ENCODE assay signal across 36 cellular contexts in the genomic region with DNA sequence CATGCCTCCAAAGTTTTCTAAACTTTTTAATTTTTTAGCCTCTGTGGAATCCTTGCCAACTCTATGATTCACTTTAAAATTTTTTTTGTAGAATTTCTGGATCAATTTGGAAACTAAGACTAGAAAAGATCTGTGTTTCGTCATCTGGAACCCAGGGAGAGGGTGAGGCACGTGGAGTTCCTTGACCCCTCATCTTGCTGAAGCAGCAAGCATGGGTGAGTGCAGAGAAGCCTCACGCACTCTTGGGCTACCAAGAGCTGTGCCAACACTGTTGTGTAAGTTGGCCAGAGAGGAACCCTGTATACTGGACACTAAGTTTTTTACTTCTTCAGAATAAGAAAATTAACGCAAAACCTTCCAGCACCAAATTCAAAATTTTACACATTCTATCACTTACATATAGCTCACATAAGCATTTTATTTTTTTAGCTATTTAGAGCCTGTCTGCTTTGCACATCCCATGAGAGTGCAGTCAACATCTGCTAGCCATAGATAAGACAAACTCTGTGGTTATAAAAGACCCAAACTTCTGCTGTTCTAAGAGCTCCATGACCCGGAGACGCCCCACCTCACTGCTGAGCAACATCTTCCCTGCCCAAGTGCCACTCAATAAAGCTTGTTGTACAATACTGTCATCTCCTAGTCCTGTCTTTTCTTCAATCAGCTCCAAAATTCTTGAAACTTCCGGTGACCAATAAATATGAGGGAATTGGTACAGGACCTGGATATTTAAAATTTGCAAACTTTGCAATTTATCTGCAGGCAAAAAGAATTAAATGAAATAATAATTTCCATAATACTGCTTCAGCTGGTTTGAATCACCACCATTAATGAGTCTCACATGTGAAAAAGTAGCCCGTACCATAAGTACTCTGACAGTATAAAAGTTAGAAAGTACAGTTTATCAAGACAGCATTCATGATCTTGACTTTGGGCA.
A peak's percentile ranks its signal among the peaks of the same experiment; 100 is the strongest.
DNase-seq lines count a peak whose midpoint lies in the region; ATAC-seq, FAIRE-seq and TF ChIP-seq lines count a peak whose summit lies in the region.
"Had no signal": no experiment of that assay in that cellular context is flagged by ENCODE, and none has a peak within 500 bp of the region (broad histone marks: within the 10 kb centered on the region; RNA-seq: fewer than 3 reads in every experiment).

No MANE protein-coding gene starts in this region.

- H3K79me2 ChIP-seq in GM23248 (ENCODE audit: insufficient read depth) = no peaks in the 10 kb centered on the region

- H3F3A ChIP-seq in GM23248 (ENCODE audit: insufficient read depth) = peaks cover 14% of the 10 kb centered on the region

- DNase-seq in A549 (ENCODE audit: low read depth in 1 of 2, low spot score in 1 of 2) = no peak
- peak; percentile 65 for DNase-seq in GM23248
- peak in 3 of 4 donors; percentile 16 to 27 (median 18) for DNase-seq in body of pancreas
- DNase-seq in lower leg skin (ENCODE audit: low spot score in 2 of 2) = peak; percentile 58 to 88
- no peak for DNase-seq in activated naive CD8-positive, alpha-beta T cell treated with anti-CD3 and anti-CD28 coated beads for 36 hours
- no peak for DNase-seq in posterior vena cava (ENCODE audit: low spot score)
- DNase-seq: activated CD4-positive, alpha-beta T cell treated with anti-CD3 and anti-CD28 coated beads, Interleukin-2, amount 10 ng/mL, durations not matched to agents 7 days and 5 days; activated effector memory CD4-positive, alpha-beta T cell treated with anti-CD3 and anti-CD28 coated beads, Interleukin-2, amount 50 U/mL, for 16 hours; activated naive CD8-positive, alpha-beta T cell treated with anti-CD3 and anti-CD28 coated beads, Interleukin-2, amount 50 U/mL, for 24 hours; activated T-cell treated with anti-CD3 and anti-CD28 coated beads, Interleukin-2, amount 50 U/mL, for 24 hours; central memory CD4-positive, alpha-beta T cell; cortex of kidney; DMS153; effector memory CD4-positive, alpha-beta T cell; H9; hypothalamus; immature natural killer cell; mesendoderm; MV-4-11; NCI-H1436 treated with DMSO at 0.1 percent for 48 hours; NCI-H2107; NCI-H446; NCI-H748 treated with DMSO at 0.1 percent for 48 hours; pancreas; stimulated activated CD4-positive, alpha-beta T cell treated with anti-CD3 and anti-CD28 coated beads, Interleukin-1b, Interleukin-23, amount 100 ng/mL, for 48 hours; stimulated activated naive CD4-positive, alpha-beta T cell treated with Interleukin-2 at 50 U/mL for 16 hours; T1000 had no signal

- FAIRE-seq in A549 (lab: Jason Lieb, UNC) = no peak
- FAIRE-seq: frontal cortex, GM12878, pancreas, urothelium cell line had no signal

- CTCF ChIA-PET in A549 (lab: Yijun Ruan, JAX) = no interaction called here

- in situ Hi-C loops in GM23248 (cut with MboI) = no loop called here

- H3K4me2 ChIP-seq in A549 (no peak overlapping the region), GM23248 (ENCODE audit: unreplicated experiment) (no peak overlapping the region)
- H3K4me2 ChIP-seq: BLaER1 had no signal

- H3K9me3 ChIP-seq in A549 (no peaks in the 10 kb centered on the region), GM23248 (ENCODE audit: low read depth) (no peaks in the 10 kb centered on the region), body of pancreas (no peaks in the 10 kb centered on the region)
- H3K9me3 ChIP-seq: BLaER1, pancreas, SJSA1 had no signal

- no peaks in the 10 kb centered on the region for H3K4me1 ChIP-seq in A549
- peaks cover 14% of the 10 kb centered on the region for H3K4me1 ChIP-seq in GM23248 (ENCODE audit: insufficient read depth)
- H3K4me1 ChIP-seq in body of pancreas = peaks cover 3% of the 10 kb centered on the region
- H3K4me1 ChIP-seq: BLaER1, pancreas had no signal

- H3K4me1 Mint-ChIP-seq in activated naive CD8-positive, alpha-beta T cell treated with anti-CD3 and anti-CD28 coated beads for 36 hours = no peaks in the 10 kb centered on the region
- H3K4me1 Mint-ChIP-seq: activated CD4-positive, alpha-beta T cell treated with anti-CD3 and anti-CD28 coated beads, Interleukin-2, amount 10 ng/mL, durations not matched to agents 7 days and 5 days; activated naive CD8-positive, alpha-beta T cell treated with anti-CD3 and anti-CD28 coated beads, Interleukin-2, amount 50 U/mL, for 24 hours; immature natural killer cell had no signal

- no peak overlapping the region for H2AFZ ChIP-seq in GM23248

- H3K36me3 ChIP-seq in GM23248 (ENCODE audit: low read depth) (no peaks in the 10 kb centered on the region), body of pancreas (replicated peaks in 1 of 2; ENCODE audit: insufficient read depth in 1 of 2, low read depth in 2 of 2) (no peaks in the 10 kb centered on the region)
- H3K36me3 ChIP-seq: BLaER1, pancreas, SJSA1 had no signal

- no peak overlapping the region for H3K27ac ChIP-seq in A549
- no peak overlapping the region for H3K27ac ChIP-seq in GM23248
- no peak overlapping the region for H3K27ac ChIP-seq in body of pancreas
- H3K27ac ChIP-seq: BLaER1, pancreas, SJSA1 had no signal

- TF ChIP-seq RAD21 in A549 (conservative IDR thresholded peaks at IDR 0.05 in 1 of 2, IDR thresholded peaks at IDR 0.05 in 1 of 2) = no peak

- H3K4me3 ChIP-seq in A549 (no peak overlapping the region), GM23248 (no peak overlapping the region), body of pancreas (no peak overlapping the region), lower leg skin (ENCODE audit: low read depth, poor library complexity, severe bottlenecking) (no peak overlapping the region)
- H3K4me3 ChIP-seq: BLaER1, GM12878, pancreas, SJSA1 had no signal

- no peak overlapping the region for H3K27ac Mint-ChIP-seq in activated naive CD8-positive, alpha-beta T cell treated with anti-CD3 and anti-CD28 coated beads for 36 hours
- H3K27ac Mint-ChIP-seq: activated CD4-positive, alpha-beta T cell treated with anti-CD3 and anti-CD28 coated beads, Interleukin-2, amount 10 ng/mL, durations not matched to agents 7 days and 5 days; activated naive CD8-positive, alpha-beta T cell treated with anti-CD3 and anti-CD28 coated beads, Interleukin-2, amount 50 U/mL, for 24 hours; activated T-cell treated with anti-CD3 and anti-CD28 coated beads, Interleukin-2, amount 50 U/mL, for 24 hours; H9; immature natural killer cell; WTC11 had no signal

- no peak overlapping the region for H3K4me3 Mint-ChIP-seq in activated naive CD8-positive, alpha-beta T cell treated with anti-CD3 and anti-CD28 coated beads for 36 hours
- H3K4me3 Mint-ChIP-seq: activated CD4-positive, alpha-beta T cell treated with anti-CD3 and anti-CD28 coated beads, Interleukin-2, amount 10 ng/mL, durations not matched to agents 7 days and 5 days; activated naive CD8-positive, alpha-beta T cell treated with anti-CD3 and anti-CD28 coated beads, Interleukin-2, amount 50 U/mL, for 24 hours; activated T-cell treated with anti-CD3 and anti-CD28 coated beads, Interleukin-2, amount 50 U/mL, for 24 hours; H9; immature natural killer cell; neural crest cell; WTC11 had no signal

- no peaks in the 10 kb centered on the region for H3K36me3 Mint-ChIP-seq in activated naive CD8-positive, alpha-beta T cell treated with anti-CD3 and anti-CD28 coated beads for 36 hours
- H3K36me3 Mint-ChIP-seq: immature natural killer cell, WTC11 had no signal

- no peaks in the 10 kb centered on the region for H4K20me1 ChIP-seq in GM23248 (ENCODE audit: insufficient read depth)
- H4K20me1 ChIP-seq: BLaER1 had no signal

- H3K27me3 ChIP-seq in GM23248 (replicated peaks; ENCODE audit: insufficient read depth) (no peaks in the 10 kb centered on the region), body of pancreas (no peaks in the 10 kb centered on the region)
- H3K27me3 ChIP-seq: BLaER1, pancreas, SJSA1 had no signal

- TF ChIP-seq POLR2A in A549 (IDR thresholded peaks at IDR 0.05; ENCODE audit: low read length) (no peak), body of pancreas (IDR thresholded peaks at IDR 0.05) (no peak), lower leg skin (IDR thresholded peaks at IDR 0.05) (no peak)

- H3K27me3 Mint-ChIP-seq in activated naive CD8-positive, alpha-beta T cell treated with anti-CD3 and anti-CD28 coated beads for 36 hours = no peaks in the 10 kb centered on the region
- H3K27me3 Mint-ChIP-seq: activated CD4-positive, alpha-beta T cell treated with anti-CD3 and anti-CD28 coated beads, Interleukin-2, amount 10 ng/mL, durations not matched to agents 7 days and 5 days; activated naive CD8-positive, alpha-beta T cell treated with anti-CD3 and anti-CD28 coated beads, Interleukin-2, amount 50 U/mL, for 24 hours; activated T-cell treated with anti-CD3 and anti-CD28 coated beads, Interleukin-2, amount 50 U/mL, for 24 hours had no signal

- no peak for TF ChIP-seq CTCF in A549 (IDR thresholded peaks at IDR 0.05)
- TF ChIP-seq CTCF in body of pancreas (IDR thresholded peaks at IDR 0.05) = no peak
- TF ChIP-seq CTCF in lower leg skin (IDR thresholded peaks at IDR 0.05) = no peak

- TF ChIP-seq EP300 in A549 (IDR thresholded peaks at IDR 0.05) = no peak

- no peak overlapping the region for H3K9ac ChIP-seq in GM23248
- H3K9ac ChIP-seq: BLaER1 had no signal

- H3K9me2 ChIP-seq in GM23248 (ENCODE audit: insufficient read depth) = no peaks in the 10 kb centered on the region

- WGBS in A549 (ENCODE audit: missing lambda C conversion rate) = 9% methylated on average over 8 of the region's 8 CpGs
- WGBS in GM23248 (ENCODE audit: low coverage in 1 of 2, low lambda C conversion rate in 2 of 2, missing lambda C conversion rate in 2 of 2), 2 experiments = 25 to 30% methylated on average over 8 of the region's 8 CpGs
- WGBS in body of pancreas, 2 donors = 73 to 78% methylated on average over 8 of the region's 8 CpGs
- 60 to 63% methylated on average over 8 of the region's 8 CpGs for WGBS in lower leg skin, 2 donors

- intact Hi-C loops in body of pancreas (cut with DNase I) = no loop called here
- intact Hi-C loops in lower leg skin (cut with DNase I; ENCODE audit: low total_unique reads) = no loop called here
- intact Hi-C loops in posterior vena cava (cut with DNase I) = no loop called here

- no peak for ATAC-seq in A549
- peak; percentile 45 for ATAC-seq in body of pancreas
- ATAC-seq in HG02840 (IDR thresholded peaks at IDR 0.05; ENCODE audit: low FRiP score, unreplicated experiment) = no peak
- ATAC-seq in HG03457 (IDR thresholded peaks at IDR 0.05; ENCODE audit: unreplicated experiment) = no peak
- ATAC-seq: activated naive CD8-positive, alpha-beta T cell treated with anti-CD3 and anti-CD28 coated beads, Interleukin-2, amount 50 U/mL, for 24 hours; GM12878; WTC11 had no signal

- no peaks in the 10 kb centered on the region for H3K9me3 Mint-ChIP-seq in activated naive CD8-positive, alpha-beta T cell treated with anti-CD3 and anti-CD28 coated beads for 36 hours
- H3K9me3 Mint-ChIP-seq: activated CD4-positive, alpha-beta T cell treated with anti-CD3 and anti-CD28 coated beads, Interleukin-2, amount 10 ng/mL, durations not matched to agents 7 days and 5 days; activated naive CD8-positive, alpha-beta T cell treated with anti-CD3 and anti-CD28 coated beads, Interleukin-2, amount 50 U/mL, for 24 hours; activated T-cell treated with anti-CD3 and anti-CD28 coated beads, Interleukin-2, amount 50 U/mL, for 24 hours; H9; neural crest cell; WTC11 had no signal

- POLR2A ChIA-PET in A549 (lab: Yijun Ruan, JAX) = no interaction called here

TF ChIP-seq in A549, 52 proteins besides CTCF, POLR2A, EP300 and RAD21 (continues in another document):
- no peak for TF ChIP-seq EHF (CRISPR knock-in tag; IDR thresholded peaks at IDR 0.05)
- peak; percentile 69 for TF ChIP-seq MAFK (IDR thresholded peaks at IDR 0.05; ENCODE audit: partially characterized antibody)
- no peak for TF ChIP-seq HDAC2 (IDR thresholded peaks at IDR 0.05)
- TF ChIP-seq PHF8 (IDR thresholded peaks at IDR 0.05; ENCODE audit: borderline replicate concordance, low read depth) = no peak

Comparison
In these comparisons a context has a peak if more than half of its experiments do, and no peak if none do; other contexts are left out.
1. DNase-seq: peak in GM23248 (single experiment), body of pancreas (3 of 4) and lower leg skin (2 of 2); none in A549 (0 of 2), activated naive CD8-positive, alpha-beta T cell treated with anti-CD3 and anti-CD28 coated beads for 36 hours (single experiment) and posterior vena cava (single experiment).